In genomic region chr7:66740302-66740979, GRCh38 we compare ENCODE assay signal across 1 cellular context.
TF ChIP-seq lines count a peak whose summit lies in the region.

Gene RABGEF1 (plus strand): TSS chr7:66740733. CDS start chr7:66771900, 31,167 bp downstream.

TF ChIP-seq in HEK293, 187 proteins besides CTCF, POLR2A, EP300 and RAD21 (continued from another document and continues in another):
- peak; percentile 16; the same call in 1 of the 2 replicates for TF ChIP-seq ZNF639 (tag by site-specific recombination; IDR thresholded peaks at IDR 0.05)
- TF ChIP-seq KLF1 (tag by site-specific recombination; IDR thresholded peaks at IDR 0.05), result peak; percentile 85
- TF ChIP-seq, protein P1, sequence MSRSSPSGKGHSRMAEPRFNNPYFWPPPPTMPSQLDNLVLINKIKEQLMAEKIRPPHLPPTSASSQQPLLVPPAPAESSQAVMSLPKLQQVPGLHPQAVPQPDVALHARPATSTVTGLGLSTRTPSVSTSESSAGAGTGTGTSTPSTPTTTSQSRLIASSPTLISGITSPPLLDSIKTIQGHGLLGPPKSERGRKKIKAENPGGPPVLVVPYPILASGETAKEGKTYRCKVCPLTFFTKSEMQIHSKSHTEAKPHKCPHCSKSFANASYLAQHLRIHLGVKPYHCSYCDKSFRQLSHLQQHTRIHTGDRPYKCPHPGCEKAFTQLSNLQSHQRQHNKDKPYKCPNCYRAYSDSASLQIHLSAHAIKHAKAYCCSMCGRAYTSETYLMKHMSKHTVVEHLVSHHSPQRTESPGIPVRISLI (tag by site-specific recombination; IDR thresholded peaks at IDR 0.05), result no peak
- TF ChIP-seq ZNF791 (tag by site-specific recombination; IDR thresholded peaks at IDR 0.05), result no peak
- TF ChIP-seq ZNF280D (tag by site-specific recombination; IDR thresholded peaks at IDR 0.05), result no peak
- TF ChIP-seq, protein P2, sequence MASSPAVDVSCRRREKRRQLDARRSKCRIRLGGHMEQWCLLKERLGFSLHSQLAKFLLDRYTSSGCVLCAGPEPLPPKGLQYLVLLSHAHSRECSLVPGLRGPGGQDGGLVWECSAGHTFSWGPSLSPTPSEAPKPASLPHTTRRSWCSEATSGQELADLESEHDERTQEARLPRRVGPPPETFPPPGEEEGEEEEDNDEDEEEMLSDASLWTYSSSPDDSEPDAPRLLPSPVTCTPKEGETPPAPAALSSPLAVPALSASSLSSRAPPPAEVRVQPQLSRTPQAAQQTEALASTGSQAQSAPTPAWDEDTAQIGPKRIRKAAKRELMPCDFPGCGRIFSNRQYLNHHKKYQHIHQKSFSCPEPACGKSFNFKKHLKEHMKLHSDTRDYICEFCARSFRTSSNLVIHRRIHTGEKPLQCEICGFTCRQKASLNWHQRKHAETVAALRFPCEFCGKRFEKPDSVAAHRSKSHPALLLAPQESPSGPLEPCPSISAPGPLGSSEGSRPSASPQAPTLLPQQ (tag by site-specific recombination; IDR thresholded peaks at IDR 0.05), result peak; percentile 26; the same call in 1 of the 2 replicates
- no peak for TF ChIP-seq ZNF37A (tag by site-specific recombination; IDR thresholded peaks at IDR 0.05)
- TF ChIP-seq HIC1 (tag by site-specific recombination; IDR thresholded peaks at IDR 0.05), result peak; percentile 52
- peak; percentile 70 for TF ChIP-seq PRDM10 (tag by site-specific recombination; IDR thresholded peaks at IDR 0.05)
- TF ChIP-seq KLF16 (tag by site-specific recombination; IDR thresholded peaks at IDR 0.05), result no peak
- no peak for TF ChIP-seq OSR2 (tag by site-specific recombination; IDR thresholded peaks at IDR 0.05)
- TF ChIP-seq ZNF354C (tag by site-specific recombination; IDR thresholded peaks at IDR 0.05; ENCODE audit: borderline replicate concordance, low read depth), result no peak
- no peak for TF ChIP-seq ZNF302 (tag by site-specific recombination; IDR thresholded peaks at IDR 0.05; ENCODE audit: low read depth)
- TF ChIP-seq ZEB2 (tag by site-specific recombination; IDR thresholded peaks at IDR 0.05), result 0 out of 2 replicates have a peak, but pooled peaks have one; percentile 16
- peak; percentile 35; the same call in 1 of the 2 replicates for TF ChIP-seq ZNF501 (tag by site-specific recombination; IDR thresholded peaks at IDR 0.05)
- TF ChIP-seq WT1 (tag by site-specific recombination; IDR thresholded peaks at IDR 0.05), result no peak
- TF ChIP-seq, protein P3, sequence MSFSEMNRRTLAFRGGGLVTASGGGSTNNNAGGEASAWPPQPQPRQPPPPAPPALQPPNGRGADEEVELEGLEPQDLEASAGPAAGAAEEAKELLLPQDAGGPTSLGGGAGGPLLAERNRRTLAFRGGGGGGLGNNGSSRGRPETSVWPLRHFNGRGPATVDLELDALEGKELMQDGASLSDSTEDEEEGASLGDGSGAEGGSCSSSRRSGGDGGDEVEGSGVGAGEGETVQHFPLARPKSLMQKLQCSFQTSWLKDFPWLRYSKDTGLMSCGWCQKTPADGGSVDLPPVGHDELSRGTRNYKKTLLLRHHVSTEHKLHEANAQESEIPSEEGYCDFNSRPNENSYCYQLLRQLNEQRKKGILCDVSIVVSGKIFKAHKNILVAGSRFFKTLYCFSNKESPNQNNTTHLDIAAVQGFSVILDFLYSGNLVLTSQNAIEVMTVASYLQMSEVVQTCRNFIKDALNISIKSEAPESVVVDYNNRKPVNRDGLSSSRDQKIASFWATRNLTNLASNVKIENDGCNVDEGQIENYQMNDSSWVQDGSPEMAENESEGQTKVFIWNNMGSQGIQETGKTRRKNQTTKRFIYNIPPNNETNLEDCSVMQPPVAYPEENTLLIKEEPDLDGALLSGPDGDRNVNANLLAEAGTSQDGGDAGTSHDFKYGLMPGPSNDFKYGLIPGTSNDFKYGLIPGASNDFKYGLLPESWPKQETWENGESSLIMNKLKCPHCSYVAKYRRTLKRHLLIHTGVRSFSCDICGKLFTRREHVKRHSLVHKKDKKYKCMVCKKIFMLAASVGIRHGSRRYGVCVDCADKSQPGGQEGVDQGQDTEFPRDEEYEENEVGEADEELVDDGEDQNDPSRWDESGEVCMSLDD (tag by site-specific recombination; IDR thresholded peaks at IDR 0.05), result peak; percentile 84
- no peak for TF ChIP-seq ZNF544 (tag by site-specific recombination; IDR thresholded peaks at IDR 0.05)
- no peak for TF ChIP-seq ZNF133 (tag by site-specific recombination; IDR thresholded peaks at IDR 0.05)
- no peak for TF ChIP-seq ZNF239 (tag by site-specific recombination; IDR thresholded peaks at IDR 0.05)
- peak; percentile 64; the same call in 1 of the 2 replicates for TF ChIP-seq ZNF335 (tag by site-specific recombination; conservative IDR thresholded peaks at IDR 0.05)
- TF ChIP-seq BCL11B (tag by site-specific recombination; IDR thresholded peaks at IDR 0.05; ENCODE audit: low read depth), result no peak
- TF ChIP-seq ZXDB (tag by site-specific recombination; IDR thresholded peaks at IDR 0.05), result peak; percentile 32; the same call in 1 of the 2 replicates
- peak; percentile 75 for TF ChIP-seq KLF8 (tag by site-specific recombination; IDR thresholded peaks at IDR 0.05)
- no peak for TF ChIP-seq ZBTB1 (tag by site-specific recombination; IDR thresholded peaks at IDR 0.05)
- TF ChIP-seq ZBTB8A (tag by site-specific recombination; IDR thresholded peaks at IDR 0.05), result peak; percentile 86
- TF ChIP-seq YY2 (tag by site-specific recombination; IDR thresholded peaks at IDR 0.05), result no peak
- TF ChIP-seq SP2 (tag by site-specific recombination; IDR thresholded peaks at IDR 0.05), result peak; percentile 96
- no peak for TF ChIP-seq ZNF707 (tag by site-specific recombination; IDR thresholded peaks at IDR 0.05)
- TF ChIP-seq ZNF248 (tag by site-specific recombination; IDR thresholded peaks at IDR 0.05), result no peak
- peak; percentile 63; the same call in 1 of the 2 replicates for TF ChIP-seq ZBTB20 (tag by site-specific recombination; IDR thresholded peaks at IDR 0.05)
- peak; percentile 75 for TF ChIP-seq ZFHX2 (tag by site-specific recombination; conservative IDR thresholded peaks at IDR 0.05)
- no peak for TF ChIP-seq ZNF548 (tag by site-specific recombination; IDR thresholded peaks at IDR 0.05)
- TF ChIP-seq, protein P4, sequence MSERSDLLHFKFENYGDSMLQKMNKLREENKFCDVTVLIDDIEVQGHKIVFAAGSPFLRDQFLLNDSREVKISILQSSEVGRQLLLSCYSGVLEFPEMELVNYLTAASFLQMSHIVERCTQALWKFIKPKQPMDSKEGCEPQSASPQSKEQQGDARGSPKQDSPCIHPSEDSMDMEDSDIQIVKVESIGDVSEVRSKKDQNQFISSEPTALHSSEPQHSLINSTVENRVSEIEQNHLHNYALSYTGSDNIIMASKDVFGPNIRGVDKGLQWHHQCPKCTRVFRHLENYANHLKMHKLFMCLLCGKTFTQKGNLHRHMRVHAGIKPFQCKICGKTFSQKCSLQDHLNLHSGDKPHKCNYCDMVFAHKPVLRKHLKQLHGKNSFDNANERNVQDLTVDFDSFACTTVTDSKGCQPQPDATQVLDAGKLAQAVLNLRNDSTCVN (tag by site-specific recombination; optimal IDR thresholded peaks at IDR 0.05), result peak; percentile 84
- TF ChIP-seq ZNF768 (tag by site-specific recombination; IDR thresholded peaks at IDR 0.05), result no peak
- no peak for TF ChIP-seq ZNF623 (tag by site-specific recombination; IDR thresholded peaks at IDR 0.05)
- peak; percentile 69 for TF ChIP-seq PRDM4 (tag by site-specific recombination; IDR thresholded peaks at IDR 0.05)
- TF ChIP-seq GLIS2 (tag by site-specific recombination; IDR thresholded peaks at IDR 0.05), result no peak
- no peak for TF ChIP-seq ZNF169 (tag by site-specific recombination; IDR thresholded peaks at IDR 0.05)
- 0 out of 2 replicates have a peak, but pooled peaks have one; percentile 55 for TF ChIP-seq KLF7 (tag by site-specific recombination; IDR thresholded peaks at IDR 0.05; ENCODE audit: borderline replicate concordance)
- peak; percentile 93 for TF ChIP-seq SCRT2 (tag by site-specific recombination; IDR thresholded peaks at IDR 0.05)
- TF ChIP-seq SP3 (tag by site-specific recombination; IDR thresholded peaks at IDR 0.05), result peak; percentile 84
